24 cellular contexts compared by ENCODE assay signal in genomic region chr11:32983506-32983905, GRCh38.
"Had no signal": no experiment of that assay in that cellular context is flagged by ENCODE, and none has a peak within 500 bp of the region (broad histone marks: within the 10 kb centered on the region; RNA-seq: fewer than 3 reads in every experiment).

No MANE protein-coding gene starts in this region.

- H3K4me1 Mint-ChIP-seq: brain; central memory CD8-positive, alpha-beta T cell had no signal

- DNase-seq: activated CD4-positive, alpha-beta T cell treated with anti-CD3 and anti-CD28 coated beads for 4 hours; activated CD4-positive, alpha-beta T cell treated with anti-CD3 and anti-CD28 coated beads, Interleukin-2, amount 50 U/mL, for 4 hours; activated CD8-positive, alpha-beta memory T cell treated with anti-CD3 and anti-CD28 coated beads, Interleukin-2, amount 50 U/mL, for 48 hours; activated CD8-positive, alpha-beta T cell treated with anti-CD3 and anti-CD28 coated beads, Interleukin-2, amount 10 ng/mL, durations not matched to agents 7 days and 5 days; activated effector memory CD4-positive, alpha-beta T cell treated with Interleukin-2 at 50 U/mL for 16 hours; activated naive CD4-positive, alpha-beta T cell; activated T-cell treated with anti-CD3 and anti-CD28 coated beads, Interleukin-2, amount 50 U/mL, for 24 hours; amygdala; KG1; NCI-H1092; NCI-H1417 treated with DMSO at 0.1 percent for 48 hours; NCI-H1694; NCI-H2029; NCI-H2107; NCI-H2171 treated with DMSO at 0.1 percent for 48 hours; NCI-H226; NCI-H526 treated with DMSO at 0.1 percent for 48 hours; SIG-M5; T-helper 17 cell; T1000 had no signal

- H3K4me3 Mint-ChIP-seq: activated CD8-positive, alpha-beta T cell treated with anti-CD3 and anti-CD28 coated beads, Interleukin-2, amount 10 ng/mL, durations not matched to agents 7 days and 5 days; activated naive CD8-positive, alpha-beta T cell; activated T-cell treated with anti-CD3 and anti-CD28 coated beads, Interleukin-2, amount 50 U/mL, for 24 hours; activated T-helper 1 cell treated with anti-CD3 and anti-CD28 coated beads, Interleukin-12 subunit alpha, Interleukin-12 subunit beta, Interleukin-2, Interleukin-4 antibody, amounts not matched to agents 30 ng/mL and 10 ng/mL and 1 ng/mL, durations not matched to agents 14 hours and 24 hours and 36 hours; brain; central memory CD8-positive, alpha-beta T cell; T-helper 17 cell had no signal

- H3K9me3 Mint-ChIP-seq: activated T-cell treated with anti-CD3 and anti-CD28 coated beads, Interleukin-2, amount 50 U/mL, for 24 hours; activated T-helper 1 cell treated with anti-CD3 and anti-CD28 coated beads, Interleukin-12 subunit alpha, Interleukin-12 subunit beta, Interleukin-2, Interleukin-4 antibody, amounts not matched to agents 30 ng/mL and 10 ng/mL and 1 ng/mL, durations not matched to agents 14 hours and 24 hours and 36 hours; central memory CD8-positive, alpha-beta T cell had no signal

- H3K27ac Mint-ChIP-seq: activated CD8-positive, alpha-beta T cell treated with anti-CD3 and anti-CD28 coated beads, Interleukin-2, amount 10 ng/mL, durations not matched to agents 7 days and 5 days; activated naive CD8-positive, alpha-beta T cell; activated T-cell treated with anti-CD3 and anti-CD28 coated beads, Interleukin-2, amount 50 U/mL, for 24 hours; activated T-helper 1 cell treated with anti-CD3 and anti-CD28 coated beads, Interleukin-12 subunit alpha, Interleukin-12 subunit beta, Interleukin-2, Interleukin-4 antibody, amounts not matched to agents 30 ng/mL and 10 ng/mL and 1 ng/mL, durations not matched to agents 14 hours and 24 hours and 36 hours; brain; T-helper 17 cell had no signal

- H3K27me3 Mint-ChIP-seq: activated naive CD8-positive, alpha-beta T cell; activated T-cell treated with anti-CD3 and anti-CD28 coated beads, Interleukin-2, amount 50 U/mL, for 24 hours; central memory CD8-positive, alpha-beta T cell; T-helper 17 cell had no signal

- ATAC-seq: activated CD8-positive, alpha-beta T cell treated with anti-CD3 and anti-CD28 coated beads, Interleukin-2, amount 10 ng/mL, durations not matched to agents 7 days and 5 days; T-helper 17 cell had no signal
